Comparison of ENCODE assay signal across 8 cellular contexts in the genomic region with DNA sequence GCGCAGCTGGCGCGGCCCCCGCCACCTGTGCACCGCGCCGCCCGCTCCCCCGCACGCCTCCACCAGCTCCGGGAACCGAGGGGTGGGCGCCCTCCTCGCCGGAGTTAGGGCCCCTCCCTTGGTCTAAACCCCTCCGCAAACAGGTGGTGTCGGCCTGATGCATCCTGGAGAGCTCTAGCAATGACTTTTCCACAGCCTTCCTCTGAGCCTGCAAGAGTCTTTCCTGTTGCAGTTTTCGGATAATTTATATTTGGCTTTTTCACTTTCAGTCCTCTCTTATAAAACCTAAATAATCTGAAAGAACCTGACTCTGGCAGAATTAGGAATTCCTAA. TPM values are rescaled to one million over a fixed set of nuclear protein-coding genes. Genes with fewer than 3 reads are reported as not detected.
DNase-seq lines count a peak whose midpoint lies in the region; ATAC-seq and TF ChIP-seq lines count a peak whose summit lies in the region.

No MANE protein-coding gene starts in this region.

- no peak overlapping the region for H3K27ac ChIP-seq in BLaER1 treated with 17β-estradiol and CSF1 and Interleukin-3, amounts not matched to agents 10 nM and 100 nM

- H3K27me3 Mint-ChIP-seq in IgD-negative memory B cell (peaks cover 36% of the 10 kb centered on the region), chondrocyte (ENCODE audit: low read depth) (peaks cover 53% of the 10 kb centered on the region), nephron (ENCODE audit: low read depth) (peaks cover 44% of the 10 kb centered on the region)

- no peaks in the 10 kb centered on the region; a peak in 1 of 22 replicates for H4K20me1 ChIP-seq in BLaER1 treated with 17β-estradiol and CSF1 and Interleukin-3, amounts not matched to agents 10 nM and 100 nM

- peak overlapping the region; percentile 59 to 76 (median 68) for H3K4me3 ChIP-seq in BLaER1 treated with 17β-estradiol and CSF1 and Interleukin-3, amounts not matched to agents 10 nM and 100 nM

- peak overlapping the region; percentile 84 to 99 (median 92) for H3K4me2 ChIP-seq in BLaER1 treated with 17β-estradiol and CSF1 and Interleukin-3, amounts not matched to agents 10 nM and 100 nM

- H3K36me3 Mint-ChIP-seq in IgD-negative memory B cell = no peaks in the 10 kb centered on the region
- H3K36me3 Mint-ChIP-seq in chondrocyte (ENCODE audit: low read depth) = no peaks in the 10 kb centered on the region
- H3K36me3 Mint-ChIP-seq in nephron (ENCODE audit: low read depth) = no peaks in the 10 kb centered on the region

- no peaks in the 10 kb centered on the region for H3K36me3 ChIP-seq in BLaER1 treated with 17β-estradiol and CSF1 and Interleukin-3, amounts not matched to agents 10 nM and 100 nM

- H3K4me1 Mint-ChIP-seq in IgD-negative memory B cell (peaks cover 2 to 8% (median 5%) of the 10 kb centered on the region in 3 donors), chondrocyte (ENCODE audit: low read depth) (peaks cover 4% of the 10 kb centered on the region), nephron (peaks cover 11% of the 10 kb centered on the region)

- DNase-seq in chondrocyte (ENCODE audit: low spot score) (no peak), NOMO-1 (lab: John Stamatoyannopoulos, UW; ENCODE audit: unreplicated experiment in 2 of 2) (no peak), T1000 (lab: John Stamatoyannopoulos, UW) (no peak)

- TF ChIP-seq CTCF in chondrocyte (IDR thresholded peaks at IDR 0.05) = peak; percentile 64
- TF ChIP-seq CTCF in nephron (IDR thresholded peaks at IDR 0.05; ENCODE audit: unreplicated experiment in 3 of 3) = peak in 2 of 3 experiments; percentile 29 to 58

- H3K4me1 ChIP-seq in BLaER1 treated with 17β-estradiol and CSF1 and Interleukin-3, amounts not matched to agents 10 nM and 100 nM = peaks cover 0 to 12% (median 8%) of the 10 kb centered on the region in 10 experiments; a peak in 13 of 20 replicates

- H3K9me3 ChIP-seq in BLaER1 treated with 17β-estradiol and CSF1 and Interleukin-3, amounts not matched to agents 10 nM and 100 nM (replicated peaks in 1 of 11) = peaks cover 0 to 3% (median 0%) of the 10 kb centered on the region in 11 experiments; a peak in 1 of 22 replicates

- peak overlapping the region in 9 of 11 experiments; percentile 37 to 68 (median 60); a peak in 8 of 22 replicates for H3K9ac ChIP-seq in BLaER1 treated with 17β-estradiol and CSF1 and Interleukin-3, amounts not matched to agents 10 nM and 100 nM

- peak overlapping the region; percentile 74 to 91 (median 88) for H3K4me3 Mint-ChIP-seq in IgD-negative memory B cell
- peak overlapping the region; percentile 55 for H3K4me3 Mint-ChIP-seq in chondrocyte (ENCODE audit: unreplicated experiment)
- H3K4me3 Mint-ChIP-seq in nephron = peak overlapping the region; percentile 73 to 81 (median 77)

- no peaks in the 10 kb centered on the region for H3K9me3 Mint-ChIP-seq in IgD-negative memory B cell
- peaks cover 4% of the 10 kb centered on the region for H3K9me3 Mint-ChIP-seq in chondrocyte (ENCODE audit: low read depth)
- peaks cover under 1% of the 10 kb centered on the region for H3K9me3 Mint-ChIP-seq in nephron

- ATAC-seq in GM18907 (IDR thresholded peaks at IDR 0.05; ENCODE audit: unreplicated experiment) (no peak), HG03457 (IDR thresholded peaks at IDR 0.05; ENCODE audit: unreplicated experiment) (no peak)

- H3K27ac Mint-ChIP-seq in IgD-negative memory B cell = no peak overlapping the region
- H3K27ac Mint-ChIP-seq in chondrocyte (ENCODE audit: unreplicated experiment) = no peak overlapping the region
- H3K27ac Mint-ChIP-seq in nephron = no peak overlapping the region

- H3K27me3 ChIP-seq in BLaER1 treated with 17β-estradiol and CSF1 and Interleukin-3, amounts not matched to agents 10 nM and 100 nM = peaks cover 28 to 39% (median 37%) of the 10 kb centered on the region in 11 experiments

RNA-seq across cellular contexts. Expression of gene IGSF11, which starts 0.3 kb away (rescaled TPM):
- not detected for polyA plus RNA-seq in IgD-negative memory B cell
- not detected in 3 replicates for total RNA-seq in chondrocyte
